ENCODE assay signal across 8 cellular contexts in genomic region chr22:39528080-39528661, GRCh38. TPM values are rescaled to one million over a fixed set of nuclear protein-coding genes. Genes with fewer than 3 reads are reported as not detected.
DNase-seq lines count a peak whose midpoint lies in the region; TF ChIP-seq lines count a peak whose summit lies in the region.

No MANE protein-coding gene starts in this region.

- TF ChIP-seq POLR2A in prostate gland (IDR thresholded peaks at IDR 0.05), result no peak

- H3K4me3 ChIP-seq in prostate gland, result peak overlapping the region in 1 of 2 donors; percentile 4

- H3K27me3 Mint-ChIP-seq in brain (no peaks in the 10 kb centered on the region), endothelial cell (ENCODE audit: unreplicated experiment) (peaks cover 2% of the 10 kb centered on the region)

- WGBS in prostate gland, result 47% methylated on average over 12 of the region's 12 CpGs

- peak overlapping the region; percentile 62 to 64 for H3K27ac ChIP-seq in prostate gland

- intact Hi-C loops in prostate gland (cut with DNase I), result loop anchor here (2.0 to 10.0 kb wide), 3 partner anchors 36 to 211 kb away; partner anchors contain the start of gene SYNGR1

- peaks cover 0 to 5% of the 10 kb centered on the region in 2 donors for H3K36me3 ChIP-seq in prostate gland

- peaks cover 47% of the 10 kb centered on the region for H3K4me1 ChIP-seq in prostate gland (replicated peaks)

- H3K36me3 Mint-ChIP-seq in brain (peaks cover 50% of the 10 kb centered on the region), endothelial cell (ENCODE audit: low read depth, unreplicated experiment) (peaks cover 26% of the 10 kb centered on the region)

- H3K4me3 Mint-ChIP-seq in brain, result peak overlapping the region; percentile 39 to 96 (median 58)
- no peak overlapping the region for H3K4me3 Mint-ChIP-seq in endothelial cell (ENCODE audit: unreplicated experiment)

- H3K27me3 ChIP-seq in prostate gland (replicated peaks; ENCODE audit: insufficient read depth), result no peaks in the 10 kb centered on the region

- DNase-seq in ELR (ENCODE audit: low read depth) (peak; percentile 45), NCI-H146 treated with DMSO at 0.1 percent for 48 hours (lab: John Stamatoyannopoulos, UW; ENCODE audit: unreplicated experiment) (peak; percentile 46), prostate gland (ENCODE audit: low spot score) (no peak), SKM-1 treated with dmso at 0.1 percent for 144 hours (lab: John Stamatoyannopoulos, UW; ENCODE audit: unreplicated experiment) (no peak), NCI-H2029 treated with DMSO at 0.1 percent for 48 hours (lab: John Stamatoyannopoulos, UW) (no peak), endothelial cell (ENCODE audit: low spot score) (no peak)
- no peak for DNase-seq in stimulated activated CD4-positive, alpha-beta T cell treated with anti-CD3 and anti-CD28 coated beads, Interleukin-2, amount 100 ng/mL, for 48 hours

- H3K4me1 Mint-ChIP-seq in brain (peaks cover 90% of the 10 kb centered on the region), endothelial cell (ENCODE audit: unreplicated experiment) (peaks cover 56% of the 10 kb centered on the region)

- no peak for TF ChIP-seq CTCF in brain (conservative IDR thresholded peaks at IDR 0.05)
- no peak for TF ChIP-seq CTCF in prostate gland (IDR thresholded peaks at IDR 0.05)
- TF ChIP-seq CTCF in endothelial cell (IDR thresholded peaks at IDR 0.05; ENCODE audit: unreplicated experiment), result no peak

- H3K27ac Mint-ChIP-seq in brain, result peak overlapping the region; percentile 72 to 94 (median 85)
- H3K27ac Mint-ChIP-seq in endothelial cell (ENCODE audit: unreplicated experiment), result no peak overlapping the region

- H3K9me3 ChIP-seq in prostate gland, result no peaks in the 10 kb centered on the region

- peaks cover 0 to 11% (median 0%) of the 10 kb centered on the region in 5 experiments for H3K9me3 Mint-ChIP-seq in brain
- no peaks in the 10 kb centered on the region for H3K9me3 Mint-ChIP-seq in endothelial cell (ENCODE audit: unreplicated experiment)

RNA-seq across cellular contexts. Expression of gene RPS19BP1, which starts 4.4 kb away (rescaled TPM):
- 116 TPM for polyA plus RNA-seq in brain (ENCODE audit: insufficient read depth, low read depth, low replicate concordance)
- total RNA-seq in prostate gland (100 to 1,000 TPM; 186 to 264 TPM), endothelial cell (ENCODE audit: unreplicated experiment) (57.7 TPM)

RNA-seq across cellular contexts. Expression of gene ATF4, which starts 7.8 kb away (rescaled TPM):
- polyA plus RNA-seq in brain (ENCODE audit: insufficient read depth, low read depth, low replicate concordance), result 435 TPM
- total RNA-seq in prostate gland (100 to 1,000 TPM; 294 to 334 TPM), endothelial cell (ENCODE audit: unreplicated experiment) (312 TPM)

RNA-seq across cellular contexts. Expression of gene MIEF1, which starts 26.1 kb away (rescaled TPM):
- 22.5 TPM for polyA plus RNA-seq in brain (ENCODE audit: insufficient read depth, low read depth, low replicate concordance)
- 10 to 100 TPM; 24.0 to 38.6 TPM for total RNA-seq in prostate gland
- 29.2 TPM for total RNA-seq in endothelial cell (ENCODE audit: unreplicated experiment)

RNA-seq across cellular contexts. Expression of gene CACNA1I, which starts 42.4 kb away (rescaled TPM):
- 2.2 TPM for polyA plus RNA-seq in brain (ENCODE audit: insufficient read depth, low read depth, low replicate concordance)
- total RNA-seq in prostate gland (under 1 TPM; 0.05 to 0.68 TPM), endothelial cell (ENCODE audit: unreplicated experiment) (0.10 TPM)

Comparison
In these comparisons a context has a peak if more than half of its experiments do, and no peak if none do; other contexts are left out.
1. DNase-seq: peak in ELR (single experiment) and NCI-H146 treated with DMSO at 0.1 percent for 48 hours (single experiment); none in prostate gland (single experiment), SKM-1 treated with dmso at 0.1 percent for 144 hours (single experiment), NCI-H2029 treated with DMSO at 0.1 percent for 48 hours (single experiment), endothelial cell (single experiment) and stimulated activated CD4-positive, alpha-beta T cell treated with anti-CD3 and anti-CD28 coated beads, Interleukin-2, amount 100 ng/mL, for 48 hours (0 of 2).